ENCODE assay signal across 34 cellular contexts in genomic region chr10:47091421-47091820, GRCh38.
"Had no signal": no experiment of that assay in that cellular context is flagged by ENCODE, and none has a peak within 500 bp of the region (broad histone marks: within the 10 kb centered on the region; RNA-seq: fewer than 3 reads in every experiment).

No MANE protein-coding gene starts in this region.

- H3K4me1 ChIP-seq: adrenal gland, ascending aorta, breast epithelium, colonic mucosa had no signal

- H3K27me3 Mint-ChIP-seq: activated CD8-positive, alpha-beta T cell treated with anti-CD3 and anti-CD28 coated beads for 36 hours; activated naive CD4-positive, alpha-beta T cell treated with anti-CD3 and anti-CD28 coated beads, Interleukin-2, amount 50 U/mL, for 24 hours; activated naive CD8-positive, alpha-beta T cell treated with anti-CD3 and anti-CD28 coated beads for 36 hours; activated naive CD8-positive, alpha-beta T cell treated with anti-CD3 and anti-CD28 coated beads, Interleukin-2, amount 50 U/mL, for 24 hours; brain had no signal

- H3K27me3 ChIP-seq: adrenal gland, ascending aorta, breast epithelium, cardiac muscle cell, colonic mucosa had no signal

- H3K4me3 ChIP-seq: adrenal gland, ascending aorta, breast epithelium, cardiac muscle cell, colonic mucosa, dorsolateral prefrontal cortex had no signal

- ATAC-seq: activated CD4-positive, CD25-positive, alpha-beta regulatory T cell treated with anti-CD3 and anti-CD28 coated beads, Interleukin-2, amount 50 U/mL, for 24 hours; activated CD8-positive, alpha-beta T cell treated with anti-CD3 and anti-CD28 coated beads for 36 hours; activated naive CD8-positive, alpha-beta T cell treated with anti-CD3 and anti-CD28 coated beads, Interleukin-2, amount 50 U/mL, for 24 hours; esophagus mucosa; T-helper 17 cell had no signal

- H3K4me1 Mint-ChIP-seq: activated B cell treated with CpG ODN at 0.5 μM for 24 hours, brain, T-helper 17 cell had no signal

- H3K36me3 Mint-ChIP-seq: activated naive CD4-positive, alpha-beta T cell treated with anti-CD3 and anti-CD28 coated beads, Interleukin-2, amount 50 U/mL, for 24 hours; activated naive CD8-positive, alpha-beta T cell treated with anti-CD3 and anti-CD28 coated beads for 36 hours; brain had no signal

- DNase-seq: activated B cell treated with CpG ODN at 0.5 μM for 24 hours; activated CD4-positive, alpha-beta T cell treated with anti-CD3 and anti-CD28 coated beads for 48 hours; activated CD4-positive, alpha-beta T cell treated with anti-CD3 and anti-CD28 coated beads, Interleukin-2, amount 50 U/mL, for 1 hour; activated CD4-positive, alpha-beta T cell treated with anti-CD3 and anti-CD28 coated beads, Interleukin-2, amount 50 U/mL, for 48 hours; activated CD8-positive, alpha-beta T cell treated with anti-CD3 and anti-CD28 coated beads for 36 hours; activated effector memory CD4-positive, alpha-beta T cell treated with anti-CD3 and anti-CD28 coated beads, Interleukin-2, amount 50 U/mL, for 16 hours; activated naive CD4-positive, alpha-beta T cell treated with anti-CD3 and anti-CD28 coated beads for 36 hours; activated naive CD8-positive, alpha-beta T cell treated with anti-CD3 and anti-CD28 coated beads for 36 hours; activated naive CD8-positive, alpha-beta T cell treated with anti-CD3 and anti-CD28 coated beads, Interleukin-2, amount 50 U/mL, for 24 hours; activated T-cell treated with anti-CD3 and anti-CD28 coated beads, Interleukin-2, amount 50 U/mL, for 1 hour; activated T-cell treated with anti-CD3 and anti-CD28 coated beads, Interleukin-2, amount 50 U/mL, for 48 hours; central memory CD4-positive, alpha-beta T cell; cerebellar nuclear complex; colonic mucosa; dorsolateral prefrontal cortex; effector memory CD4-positive, alpha-beta T cell; endodermal cell; foreskin fibroblast; T-helper 1 cell; T-helper 17 cell; T1000; WERI-Rb-1 had no signal

- H3K4me3 Mint-ChIP-seq: activated B cell treated with CpG ODN at 0.5 μM for 24 hours; activated CD8-positive, alpha-beta T cell treated with anti-CD3 and anti-CD28 coated beads for 36 hours; activated naive CD4-positive, alpha-beta T cell treated with anti-CD3 and anti-CD28 coated beads for 36 hours; activated naive CD4-positive, alpha-beta T cell treated with anti-CD3 and anti-CD28 coated beads, Interleukin-2, amount 50 U/mL, for 24 hours; activated naive CD8-positive, alpha-beta T cell treated with anti-CD3 and anti-CD28 coated beads for 36 hours; activated naive CD8-positive, alpha-beta T cell treated with anti-CD3 and anti-CD28 coated beads, Interleukin-2, amount 50 U/mL, for 24 hours; activated T-helper 1 cell treated with anti-CD3 and anti-CD28 coated beads, Interleukin-12 subunit alpha, Interleukin-12 subunit beta, Interleukin-2, Interleukin-4 antibody, amounts not matched to agents 30 ng/mL and 10 ng/mL and 1 ng/mL, durations not matched to agents 14 hours and 24 hours and 36 hours; brain; dendritic cell treated with granulocyte-macrophage colony-stimulating factor and Interleukin-4, amounts not matched to agents 40 ng/mL and 50 ng/mL, for 4 days; endodermal cell; T-helper 17 cell; T-helper 2 cell treated with Interferon-gamma antibody and Interleukin-4, amounts not matched to agents 5 μg/mL and 100 μg/mL, for 36 hours had no signal

- H3K36me3 ChIP-seq: adrenal gland, ascending aorta, breast epithelium, cardiac muscle cell, colonic mucosa, WERI-Rb-1 had no signal

- H3K27ac Mint-ChIP-seq: activated B cell treated with CpG ODN at 0.5 μM for 24 hours; activated CD8-positive, alpha-beta T cell treated with anti-CD3 and anti-CD28 coated beads for 36 hours; activated naive CD4-positive, alpha-beta T cell treated with anti-CD3 and anti-CD28 coated beads for 36 hours; activated naive CD4-positive, alpha-beta T cell treated with anti-CD3 and anti-CD28 coated beads, Interleukin-2, amount 50 U/mL, for 24 hours; activated naive CD8-positive, alpha-beta T cell treated with anti-CD3 and anti-CD28 coated beads for 36 hours; activated naive CD8-positive, alpha-beta T cell treated with anti-CD3 and anti-CD28 coated beads, Interleukin-2, amount 50 U/mL, for 24 hours; activated T-helper 1 cell treated with anti-CD3 and anti-CD28 coated beads, Interleukin-12 subunit alpha, Interleukin-12 subunit beta, Interleukin-2, Interleukin-4 antibody, amounts not matched to agents 30 ng/mL and 10 ng/mL and 1 ng/mL, durations not matched to agents 14 hours and 24 hours and 36 hours; activated T-helper 2 cell treated with anti-CD3 and anti-CD28 coated beads, Interferon-gamma antibody, Interleukin-2, Interleukin-4, amounts not matched to agents 10 μg/mL and 5 μg/mL and 100 μg/mL, durations not matched to agents 14 hours and 24 hours and 36 hours; dendritic cell treated with granulocyte-macrophage colony-stimulating factor and Interleukin-4, amounts not matched to agents 40 ng/mL and 50 ng/mL, for 4 days; endodermal cell; T-helper 17 cell; T-helper 2 cell treated with Interferon-gamma antibody and Interleukin-4, amounts not matched to agents 5 μg/mL and 100 μg/mL, for 36 hours had no signal

- H3K9me3 Mint-ChIP-seq: activated CD8-positive, alpha-beta T cell treated with anti-CD3 and anti-CD28 coated beads for 36 hours; activated naive CD4-positive, alpha-beta T cell treated with anti-CD3 and anti-CD28 coated beads for 36 hours; activated naive CD4-positive, alpha-beta T cell treated with anti-CD3 and anti-CD28 coated beads, Interleukin-2, amount 50 U/mL, for 24 hours; activated naive CD8-positive, alpha-beta T cell treated with anti-CD3 and anti-CD28 coated beads for 36 hours; activated naive CD8-positive, alpha-beta T cell treated with anti-CD3 and anti-CD28 coated beads, Interleukin-2, amount 50 U/mL, for 24 hours; activated T-helper 1 cell treated with anti-CD3 and anti-CD28 coated beads, Interleukin-12 subunit alpha, Interleukin-12 subunit beta, Interleukin-2, Interleukin-4 antibody, amounts not matched to agents 30 ng/mL and 10 ng/mL and 1 ng/mL, durations not matched to agents 14 hours and 24 hours and 36 hours; activated T-helper 2 cell treated with anti-CD3 and anti-CD28 coated beads, Interferon-gamma antibody, Interleukin-2, Interleukin-4, amounts not matched to agents 10 μg/mL and 5 μg/mL and 100 μg/mL, durations not matched to agents 14 hours and 24 hours and 36 hours; dendritic cell treated with granulocyte-macrophage colony-stimulating factor and Interleukin-4, amounts not matched to agents 40 ng/mL and 50 ng/mL, for 4 days; endodermal cell; T-helper 2 cell treated with Interferon-gamma antibody and Interleukin-4, amounts not matched to agents 5 μg/mL and 100 μg/mL, for 36 hours had no signal

- H3K9me3 ChIP-seq: adrenal gland, ascending aorta, breast epithelium, colonic mucosa had no signal

- H3K27ac ChIP-seq: adrenal gland, ascending aorta, breast epithelium, cardiac muscle cell, colonic mucosa, dorsolateral prefrontal cortex, WERI-Rb-1 had no signal
